Comparison of ENCODE assay signal across 9 cellular contexts in the genomic region with DNA sequence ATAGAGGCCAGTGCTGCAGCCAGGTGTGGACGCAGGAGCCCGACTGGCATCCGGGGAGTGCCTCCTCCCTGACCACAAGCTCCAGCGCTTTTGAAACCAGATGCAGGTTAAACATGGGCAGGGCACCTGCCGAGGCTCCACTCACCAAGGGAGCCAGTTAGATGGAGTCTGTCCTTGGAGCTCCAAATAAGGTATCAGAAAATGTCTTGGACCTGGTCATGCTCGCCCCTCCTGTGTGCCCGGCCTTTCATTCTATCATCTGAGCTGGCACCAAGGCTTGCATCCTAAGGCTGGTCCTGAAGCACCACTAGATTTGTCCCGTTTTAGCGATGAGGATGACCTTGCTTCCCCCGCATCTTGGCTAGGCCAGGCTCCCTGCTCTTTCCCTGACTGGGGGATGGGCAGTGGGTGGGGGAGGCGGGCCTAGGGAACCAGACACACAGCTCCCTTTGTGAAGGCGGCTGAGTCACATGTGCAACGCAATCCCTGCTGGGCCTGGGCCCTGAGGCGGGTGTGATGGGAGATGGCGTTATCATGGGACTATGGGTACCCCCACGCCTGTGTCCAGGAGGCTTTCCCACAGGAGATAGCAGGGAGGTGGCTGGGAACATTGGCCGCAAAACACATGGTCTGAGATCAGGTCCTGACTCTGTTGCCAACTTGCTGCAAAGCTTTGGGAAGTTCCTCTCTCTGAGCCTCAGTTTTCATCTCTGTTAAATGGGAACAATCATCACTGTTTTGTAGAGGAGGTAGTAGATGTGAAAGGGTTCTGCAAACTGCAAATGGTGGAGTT. TPM values are rescaled to one million over a fixed set of nuclear protein-coding genes. Genes with fewer than 3 reads are reported as not detected.
DNase-seq lines count a peak whose midpoint lies in the region; ATAC-seq and TF ChIP-seq lines count a peak whose summit lies in the region.
"Had no signal": no experiment of that assay in that cellular context is flagged by ENCODE, and none has a peak within 500 bp of the region (broad histone marks: within the 10 kb centered on the region; RNA-seq: fewer than 3 reads in every experiment).

No MANE protein-coding gene starts in this region.

- ATAC-seq in heart left ventricle: peak in 1 of 4 donors; percentile 17
- ATAC-seq in Right ventricle myocardium inferior: no peak
- ATAC-seq in left colon: peak; percentile 16
- no peak for ATAC-seq in HG02763 (IDR thresholded peaks at IDR 0.05; ENCODE audit: unreplicated experiment)
- no peak for ATAC-seq in GM19452 (IDR thresholded peaks at IDR 0.05; ENCODE audit: unreplicated experiment)

- H3K36me3 Mint-ChIP-seq in brain: no peaks in the 10 kb centered on the region

- no peak for TF ChIP-seq POLR2A in heart left ventricle (IDR thresholded peaks at IDR 0.05)

- intact Hi-C loops in heart left ventricle (cut with DNase I) (loop anchor here in 1 of 10 donors (2.0 kb wide), 1 partner anchor 25 kb away; no protein-coding TSS in a partner anchor), Right ventricle myocardium inferior (cut with DNase I) (no loop called here), left colon (cut with DNase I, micrococcal nuclease) (no loop called here)

- H3K36me3 ChIP-seq in heart left ventricle: no peaks in the 10 kb centered on the region

- peaks cover 88% of the 10 kb centered on the region for H3K4me1 Mint-ChIP-seq in brain

- peaks cover 0 to 7% (median 0%) of the 10 kb centered on the region in 5 experiments for H3K9me3 Mint-ChIP-seq in brain

- H3K27me3 Mint-ChIP-seq in brain: peaks cover 7% of the 10 kb centered on the region

- no peak overlapping the region for H3K4me3 ChIP-seq in heart left ventricle

- H3K27ac ChIP-seq in heart left ventricle: no peak overlapping the region

- DNase-seq in heart left ventricle: peak in 3 of 5 donors; percentile 27 to 58 (median 57)
- no peak for DNase-seq in Right ventricle myocardium inferior (ENCODE audit: missing footprints)
- peak; percentile 56 to 66 for DNase-seq in left colon
- DNase-seq in ureter (ENCODE audit: low spot score): peak; percentile 65
- DNase-seq in activated CD4-positive, alpha-beta T cell treated with anti-CD3 and anti-CD28 coated beads, Interleukin-2, amount 50 U/mL, for 4 hours: no peak

- TF ChIP-seq CTCF in heart left ventricle (IDR thresholded peaks at IDR 0.05) (no peak), brain (conservative IDR thresholded peaks at IDR 0.05) (no peak)

- H3K4me3 Mint-ChIP-seq in brain: no peak overlapping the region

- H3K4me1 ChIP-seq in heart left ventricle: peaks cover 0 to 31% (median 14%) of the 10 kb centered on the region in 12 donors

- H3K27ac Mint-ChIP-seq in brain: peak overlapping the region; percentile 48 to 93 (median 88)

- WGBS in heart left ventricle, 4 donors: 69 to 77% (median 72%) methylated on average over 13 to 17 of the region's 17 CpGs

- peaks cover 0 to 5% (median 0%) of the 10 kb centered on the region in 9 donors for H3K27me3 ChIP-seq in heart left ventricle

- H3K9me3 ChIP-seq in heart left ventricle: no peaks in the 10 kb centered on the region

RNA-seq across cellular contexts. Expression of a gene that starts 5.0 kb away (rescaled TPM):
- total RNA-seq in heart left ventricle (10 to 100 TPM; 15.2 to 65.2 (median 17.5) TPM), Right ventricle myocardium inferior (23.1 TPM), left colon (100 to 1,000 TPM in 1 of 2 donors, 10 to 100 TPM in 1; 81.2 to 111 TPM), ureter (201 TPM)
- polyA plus RNA-seq in heart left ventricle (10 to 100 TPM; 14.1 to 23.3 TPM), brain (ENCODE audit: insufficient read depth, low read depth, low replicate concordance) (268 TPM)

RNA-seq across cellular contexts. Expression of a gene that starts 44.7 kb away (rescaled TPM):
- total RNA-seq in heart left ventricle (1 to 10 TPM in 1 of 9 donors, under 1 TPM in 8; 0.12 to 1.4 (median 0.53) TPM), Right ventricle myocardium inferior (0.87 TPM), left colon (1 to 10 TPM in 1 of 2 donors, under 1 TPM in 1; 0.98 to 1.4 TPM), ureter (2.2 TPM)
- polyA plus RNA-seq in heart left ventricle (under 1 TPM; 0.15 to 0.61 TPM), brain (ENCODE audit: insufficient read depth, low read depth, low replicate concordance) (0.29 TPM)
- total RNA-seq: T-helper 2 cell treated with Interferon-gamma antibody and Interleukin-4, amounts not matched to agents 100 ng/mL and 5 ng/mL, for 36 hours had no signal

Comparison
In these comparisons a context has a peak if more than half of its experiments do, and no peak if none do; other contexts are left out.
1. DNase-seq: peak in heart left ventricle (3 of 5), left colon (2 of 2) and ureter (single experiment); none in Right ventricle myocardium inferior (single experiment) and activated CD4-positive, alpha-beta T cell treated with anti-CD3 and anti-CD28 coated beads, Interleukin-2, amount 50 U/mL, for 4 hours (0 of 2).